19 cellular contexts compared by ENCODE assay signal in the genomic region with DNA sequence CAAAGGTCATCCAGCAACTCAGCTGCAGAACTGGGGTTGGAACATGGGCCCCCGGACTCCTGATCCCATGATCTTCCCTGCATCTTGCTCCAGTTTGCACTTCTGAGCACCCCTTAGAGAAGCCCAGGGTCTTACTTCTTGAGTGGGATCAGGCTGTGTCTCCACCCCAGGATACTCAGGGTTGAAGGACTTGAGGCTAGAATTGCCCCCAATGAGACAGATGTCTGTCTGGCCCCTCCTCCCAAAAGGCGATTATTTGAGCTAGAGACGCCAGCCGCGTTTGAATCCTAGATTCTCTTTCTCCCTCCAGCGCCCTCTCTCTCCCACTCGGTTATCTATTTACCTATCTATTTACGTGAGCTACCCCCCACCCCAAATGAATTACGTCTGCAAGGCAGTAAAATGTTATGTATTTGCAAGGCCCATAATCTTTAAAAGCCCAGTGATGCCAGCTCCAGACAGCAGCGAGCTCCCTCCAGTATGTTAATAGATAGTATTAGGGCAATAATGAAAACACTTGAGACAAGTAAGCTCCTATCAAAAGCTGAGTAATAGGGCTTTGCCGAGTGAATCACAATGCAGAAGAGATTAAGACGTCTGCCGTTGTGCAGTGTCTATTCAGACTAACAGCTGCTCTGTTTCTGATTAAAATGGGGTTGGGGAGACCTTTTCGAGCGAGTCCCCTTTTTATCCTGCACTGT. TPM values are rescaled to one million over a fixed set of nuclear protein-coding genes. Genes with fewer than 3 reads are reported as not detected.
A peak's percentile ranks its signal among the peaks of the same experiment; 100 is the strongest.
DNase-seq lines count a peak whose midpoint lies in the region; ATAC-seq, FAIRE-seq and TF ChIP-seq lines count a peak whose summit lies in the region.
"Had no signal": no experiment of that assay in that cellular context is flagged by ENCODE, and none has a peak within 500 bp of the region (broad histone marks: within the 10 kb centered on the region; RNA-seq: fewer than 3 reads in every experiment).

No MANE protein-coding gene starts in this region.

- H3K9me3 ChIP-seq in HepG2 (ENCODE audit: low read length) (no peaks in the 10 kb centered on the region), right lobe of liver (no peaks in the 10 kb centered on the region), stomach smooth muscle (ENCODE audit: control insufficient read depth in 2 of 2, low read length in 2 of 2) (no peaks in the 10 kb centered on the region)
- H3K9me3 ChIP-seq in CD8-positive, alpha-beta memory T cell (ENCODE audit: low read length): no peaks in the 10 kb centered on the region
- H3K9me3 ChIP-seq: neutrophil, SJCRH30 had no signal

- whole genome bisulfite sequencing in HepG2 (ENCODE audit: low lambda C conversion rate): 43% methylated on average over 14 of the region's 15 CpGs
- WGBS in right lobe of liver (ENCODE audit: insufficient coverage, low coverage, low lambda C conversion rate, missing lambda C conversion rate): 65% methylated on average over 12 of the region's 15 CpGs

- POLR2A ChIA-PET in HepG2 (lab: Yijun Ruan, JAX): no interaction called here
- POLR2A ChIA-PET in CD8-positive, alpha-beta memory T cell (lab: Charles Lee): no interaction called here

- peaks cover 0 to 6% of the 10 kb centered on the region in 2 donors for H3K27me3 Mint-ChIP-seq in CD8-positive, alpha-beta memory T cell

- peaks cover 0 to 6% (median 4%) of the 10 kb centered on the region in 3 donors for H3K4me1 Mint-ChIP-seq in CD8-positive, alpha-beta memory T cell
- H3K4me1 Mint-ChIP-seq: activated naive CD8-positive, alpha-beta T cell treated with anti-CD3 and anti-CD28 coated beads, Interleukin-2, amount 50 U/mL, for 24 hours; memory B cell had no signal

- H3K36me3 ChIP-seq in HepG2 (replicated peaks in 1 of 2; ENCODE audit: control insufficient read depth in 1 of 2, insufficient read depth in 2 of 2, low read length in 2 of 2) (no peaks in the 10 kb centered on the region), right lobe of liver (no peaks in the 10 kb centered on the region), stomach smooth muscle (ENCODE audit: control insufficient read depth in 2 of 2, insufficient read depth in 2 of 2, low read length in 2 of 2) (no peaks in the 10 kb centered on the region)
- H3K36me3 ChIP-seq in CD8-positive, alpha-beta memory T cell (ENCODE audit: insufficient read depth, low read length): no peaks in the 10 kb centered on the region
- H3K36me3 ChIP-seq: neutrophil, SJCRH30 had no signal

- FAIRE-seq in HepG2 (lab: Jason Lieb, UNC): no peak
- FAIRE-seq: A204.1, K562 had no signal

- no TSS peak for BruUV-seq in HepG2 (replicated peaks; lab: Mats Ljungman, UMichigan)

- H3K27me3 ChIP-seq in HepG2 (ENCODE audit: control insufficient read depth in 1 of 2, insufficient read depth in 2 of 2, low read length in 2 of 2): no peaks in the 10 kb centered on the region; a peak in 1 of 5 replicates
- no peaks in the 10 kb centered on the region for H3K27me3 ChIP-seq in right lobe of liver
- H3K27me3 ChIP-seq in stomach smooth muscle (ENCODE audit: control insufficient read depth in 1 of 2, insufficient read depth in 2 of 2, low read length in 2 of 2): no peaks in the 10 kb centered on the region
- H3K27me3 ChIP-seq in CD8-positive, alpha-beta memory T cell (ENCODE audit: insufficient read depth, low read length, poor library complexity, severe bottlenecking): no peaks in the 10 kb centered on the region
- H3K27me3 ChIP-seq: SJCRH30 had no signal

- no peaks in the 10 kb centered on the region for H3K79me2 ChIP-seq in HepG2 (ENCODE audit: insufficient read depth, low read length)

- no peak overlapping the region for H3K4me3 ChIP-seq in HepG2 (replicated peaks in 1 of 3; ENCODE audit: insufficient read depth in 1 of 3, low read depth in 2 of 3, low read length in 3 of 3)
- H3K4me3 ChIP-seq in right lobe of liver: no peak overlapping the region
- no peak overlapping the region for H3K4me3 ChIP-seq in fibroblast of mammary gland (ENCODE audit: control insufficient read depth, low read depth, low read length)
- H3K4me3 ChIP-seq in stomach smooth muscle (ENCODE audit: low read length in 2 of 2): no peak overlapping the region
- no peak overlapping the region for H3K4me3 ChIP-seq in CD8-positive, alpha-beta memory T cell (ENCODE audit: low read length)
- H3K4me3 ChIP-seq: coronary artery, K562, SJCRH30 had no signal

- H3K27ac ChIP-seq in HepG2 (ENCODE audit: extremely low read length, insufficient read depth, low read length) (no peak overlapping the region), right lobe of liver (no peak overlapping the region), stomach smooth muscle (ENCODE audit: low read length) (peak overlapping the region; percentile 80)
- no peak overlapping the region for H3K27ac ChIP-seq in CD8-positive, alpha-beta memory T cell (ENCODE audit: low read depth, low read length)
- H3K27ac ChIP-seq: coronary artery, neutrophil, SJCRH30 had no signal

- no peak overlapping the region for H3K9ac ChIP-seq in HepG2 (ENCODE audit: insufficient read depth, low read depth, low read length)
- H3K9ac ChIP-seq in stomach smooth muscle (ENCODE audit: low read length in 2 of 2): no peak overlapping the region

- H3K9me3 Mint-ChIP-seq in CD8-positive, alpha-beta memory T cell: no peaks in the 10 kb centered on the region
- H3K9me3 Mint-ChIP-seq: activated CD4-positive, alpha-beta T cell treated with anti-CD3 and anti-CD28 coated beads, Interleukin-2, amount 10 ng/mL, durations not matched to agents 24 days and 14 days; activated naive CD8-positive, alpha-beta T cell treated with anti-CD3 and anti-CD28 coated beads, Interleukin-2, amount 50 U/mL, for 24 hours; memory B cell had no signal

- TF ChIP-seq EP300 in HepG2 (IDR thresholded peaks at IDR 0.05; ENCODE audit: low read depth in 2 of 2, low read length in 2 of 2): no peak
- no peak for TF ChIP-seq EP300 in HepG2 (CRISPR knock-in tag; IDR thresholded peaks at IDR 0.05; ENCODE audit: borderline replicate concordance)

- in situ Hi-C loops in HepG2 (cut with HindIII; ENCODE audit: extremely low pct_ligation_motif_present, low pct_unique_long_range_greater_than_20kb): no loop called here

- H2AFZ ChIP-seq in HepG2 (ENCODE audit: low read length): no peak overlapping the region

- H3K4me3 Mint-ChIP-seq in CD8-positive, alpha-beta memory T cell: no peak overlapping the region
- H3K4me3 Mint-ChIP-seq: activated CD4-positive, alpha-beta T cell treated with anti-CD3 and anti-CD28 coated beads, Interleukin-2, amount 10 ng/mL, durations not matched to agents 24 days and 14 days; activated naive CD8-positive, alpha-beta T cell treated with anti-CD3 and anti-CD28 coated beads, Interleukin-2, amount 50 U/mL, for 24 hours; memory B cell had no signal

- intact Hi-C loops in HepG2 (cut with micrococcal nuclease; ENCODE audit: unreplicated experiment): no loop called here
- intact Hi-C loops in right lobe of liver (cut with DNase I): no loop called here

- H4K20me1 ChIP-seq in HepG2 (ENCODE audit: insufficient read depth, low read length): no peaks in the 10 kb centered on the region

- no peak for ATAC-seq in HepG2
- no peak for ATAC-seq in right lobe of liver
- ATAC-seq in GM19452 (IDR thresholded peaks at IDR 0.05; ENCODE audit: unreplicated experiment): no peak
- ATAC-seq in HG03460 (IDR thresholded peaks at IDR 0.05; ENCODE audit: unreplicated experiment): no peak
- ATAC-seq: activated naive CD8-positive, alpha-beta T cell treated with anti-CD3 and anti-CD28 coated beads, Interleukin-2, amount 50 U/mL, for 24 hours; K562 had no signal

- H3K36me3 Mint-ChIP-seq in CD8-positive, alpha-beta memory T cell: no peaks in the 10 kb centered on the region
- H3K36me3 Mint-ChIP-seq: memory B cell had no signal

- no peak for TF ChIP-seq RAD21 in HepG2 (CRISPR knock-in tag; IDR thresholded peaks at IDR 0.05)

- H3K4me2 ChIP-seq in HepG2 (ENCODE audit: low read depth, low read length): no peak overlapping the region

- no peak for TF ChIP-seq POLR2A in HepG2 (IDR thresholded peaks at IDR 0.05; ENCODE audit: insufficient read depth in 1 of 2, low read depth in 2 of 2, low read length in 2 of 2)
- TF ChIP-seq POLR2A in right lobe of liver (IDR thresholded peaks at IDR 0.05): no peak

- H3K27ac Mint-ChIP-seq in CD8-positive, alpha-beta memory T cell: no peak overlapping the region
- H3K27ac Mint-ChIP-seq: activated CD4-positive, alpha-beta T cell treated with anti-CD3 and anti-CD28 coated beads, Interleukin-2, amount 10 ng/mL, durations not matched to agents 24 days and 14 days; activated naive CD8-positive, alpha-beta T cell treated with anti-CD3 and anti-CD28 coated beads, Interleukin-2, amount 50 U/mL, for 24 hours; memory B cell had no signal

- CTCF ChIA-PET in HepG2 (lab: Yijun Ruan, JAX; ENCODE audit: low intra/inter-chr PET ratio, low total read pairs): no interaction called here
- CTCF ChIA-PET in CD8-positive, alpha-beta memory T cell (lab: Charles Lee): interaction anchor here (0.9 to 2.5 kb wide), 3 partner anchors 16 to 104 kb away, joined by 3 to 6 read pairs (median 4); no protein-coding TSS in a partner anchor

- H3K4me1 ChIP-seq in HepG2 (ENCODE audit: insufficient read depth, low read length) (peaks cover 12% of the 10 kb centered on the region), right lobe of liver (no peaks in the 10 kb centered on the region), stomach smooth muscle (ENCODE audit: control insufficient read depth, insufficient read depth, low read length) (peaks cover 42% of the 10 kb centered on the region)
- no peaks in the 10 kb centered on the region for H3K4me1 ChIP-seq in CD8-positive, alpha-beta memory T cell (ENCODE audit: insufficient read depth, low read length)

- DNase-seq in HepG2 (ENCODE audit: low spot score): no peak
- no peak for DNase-seq in right lobe of liver
- peak; percentile 87 for DNase-seq in NCI-H748 treated with DMSO at 0.1 percent for 48 hours (lab: John Stamatoyannopoulos, UW)
- peak; percentile 20 for DNase-seq in fibroblast of mammary gland (ENCODE audit: low read depth)
- no peak for DNase-seq in CD8-positive, alpha-beta memory T cell
- DNase-seq: activated naive CD8-positive, alpha-beta T cell treated with anti-CD3 and anti-CD28 coated beads, Interleukin-2, amount 50 U/mL, for 24 hours; HCEC 1CT; NCI-H187; SJCRH30; T-helper 9 cell had no signal

- TF ChIP-seq CTCF in HepG2 (CRISPR knock-in tag; IDR thresholded peaks at IDR 0.05) (no peak), right lobe of liver (IDR thresholded peaks at IDR 0.05) (no peak), fibroblast of mammary gland (conservative IDR thresholded peaks at IDR 0.05; ENCODE audit: control insufficient read depth, insufficient read depth, low read depth, low read length) (no peak)

RNA-seq across cellular contexts. Expression of gene FOXO6, which starts 46.3 kb away (rescaled TPM):
- 0.13 TPM in 1 of 2 replicates, not detected in the other for total RNA-seq in HepG2 (2016; rRNA removed; fragmentation: Illumina TruSeq; extraction: Trizol)
- total RNA-seq in HepG2 (2016; cell fraction: cytosol; rRNA removed; fragmentation: Illumina TruSeq; extraction: Trizol; ENCODE audit: low read depth): not detected in 2 replicates
- total RNA-seq in HepG2 (2016; cell fraction: insoluble cytoplasmic fraction; rRNA removed; fragmentation: Illumina TruSeq; extraction: Trizol): 0.06 TPM in 1 of 2 replicates, not detected in the other
- total RNA-seq in HepG2 (2016; cell fraction: membrane; rRNA removed; fragmentation: Illumina TruSeq; extraction: Trizol): 0.07 TPM in 1 of 2 replicates, not detected in the other
- total RNA-seq in HepG2 (2016; cell fraction: nucleus; rRNA removed; fragmentation: Illumina TruSeq; extraction: Trizol): 0.25 TPM in 1 of 2 replicates, not detected in the other
- not detected in 2 replicates for polyA plus RNA-seq in HepG2 (2011; rRNA removed)
- not detected in 2 replicates for polyA plus RNA-seq in HepG2 (2011; cell fraction: cytosol; rRNA removed)
- not detected in 2 replicates for polyA plus RNA-seq in HepG2 (2011; cell fraction: nucleus; rRNA removed)
- polyA plus RNA-seq in HepG2 (2012): 0.07 TPM in 1 of 2 replicates, not detected in the other
- not detected in 2 replicates for polyA plus RNA-seq in HepG2 (2016; cell fraction: cytosol; fragmentation: Illumina TruSeq; extraction: Trizol; ENCODE audit: low read depth)
- polyA plus RNA-seq in HepG2 (2016; cell fraction: insoluble cytoplasmic fraction; fragmentation: Illumina TruSeq; extraction: Trizol; ENCODE audit: low read depth): 0.11 and 0.15 TPM in 2 replicates
- polyA plus RNA-seq in HepG2 (2016; cell fraction: membrane; fragmentation: Illumina TruSeq; extraction: Trizol; ENCODE audit: low read depth): 0.06 TPM in 1 of 2 replicates, not detected in the other
- polyA plus RNA-seq in HepG2 (2016; cell fraction: nucleus; fragmentation: Illumina TruSeq; extraction: Trizol; ENCODE audit: insufficient read depth, low read depth): not detected in 2 replicates
- polyA minus RNA-seq in HepG2 (2011; rRNA and poly(A)+ RNA removed; ENCODE audit: low replicate concordance): 0.54 TPM in 1 of 2 replicates, not detected in the other
- polyA minus RNA-seq in HepG2 (2011; cell fraction: cytosol; rRNA and poly(A)+ RNA removed): not detected in 2 replicates
- not detected in 2 replicates for polyA minus RNA-seq in HepG2 (2011; cell fraction: nucleus; rRNA and poly(A)+ RNA removed)
- total RNA-seq in right lobe of liver: under 1 TPM in 3 of 6 experiments, not detected in 3; 0.12 to 0.55 (median 0.54) TPM
- under 1 TPM in 1 of 2 experiments, not detected in 1; 0.11 TPM for total RNA-seq in CD8-positive, alpha-beta memory T cell
- not detected for polyA plus RNA-seq in CD8-positive, alpha-beta memory T cell
- total RNA-seq: activated CD4-positive, alpha-beta T cell treated with anti-CD3 and anti-CD28 coated beads, Interleukin-2, amount 10 ng/mL, durations not matched to agents 24 days and 14 days had no signal

Comparison
In these comparisons a context has a peak if more than half of its experiments do, and no peak if none do; other contexts are left out.
1. DNase-seq: peak in NCI-H748 treated with DMSO at 0.1 percent for 48 hours (single experiment) and fibroblast of mammary gland (single experiment); none in HepG2 (single experiment), right lobe of liver (0 of 3) and CD8-positive, alpha-beta memory T cell (0 of 5).